In genomic region chr7:143379607-143380263, GRCh38 we compare ENCODE assay signal across 8 cellular contexts. TPM values are rescaled to one million over a fixed set of nuclear protein-coding genes. Genes with fewer than 3 reads are reported as not detected.
DNase-seq lines count a peak whose midpoint lies in the region; ATAC-seq and TF ChIP-seq lines count a peak whose summit lies in the region.

No MANE protein-coding gene starts in this region.

- H3K9me3 ChIP-seq in ovary, result no peaks in the 10 kb centered on the region

- H3K4me1 ChIP-seq in ACC112 (ENCODE audit: control insufficient read depth, insufficient read depth, low read length, unreplicated experiment), result peaks cover 43% of the 10 kb centered on the region
- H3K4me1 ChIP-seq in ovary (ENCODE audit: insufficient read depth), result peaks cover 13% of the 10 kb centered on the region

- TF ChIP-seq POLR2A in ovary (IDR thresholded peaks at IDR 0.05), result no peak

- DNase-seq in RWPE1 (ENCODE audit: low spot score) (no peak), ovary (no peak), NCI-H226 (no peak), NOMO-1 treated with DMSO at 0.1 percent for 48 hours (lab: John Stamatoyannopoulos, UW; ENCODE audit: unreplicated experiment) (no peak)

- intact Hi-C loops in ovary (cut with DNase I), result loop anchor here in 1 of 4 donors (5.0 kb wide), 1 partner anchor 38 kb away; no protein-coding TSS in a partner anchor

- H3K79me2 ChIP-seq in ACC112 (ENCODE audit: control insufficient read depth, insufficient read depth, low read length, unreplicated experiment), result peaks cover 56% of the 10 kb centered on the region

- H3K4me3 ChIP-seq in ACC112 (ENCODE audit: low read depth, low read length) (peak overlapping the region; percentile 93), ovary (peak overlapping the region; percentile 88)

- peaks cover 3% of the 10 kb centered on the region; the same call in 1 of the 2 replicates for H3K36me3 ChIP-seq in ACC112 (ENCODE audit: insufficient read depth, low read length)
- H3K36me3 ChIP-seq in ovary, result no peaks in the 10 kb centered on the region

- TF ChIP-seq EP300 in ovary (IDR thresholded peaks at IDR 0.05), result no peak

- H3K27me3 ChIP-seq in ACC112 (ENCODE audit: insufficient read depth, low read length) (no peaks in the 10 kb centered on the region), ovary (no peaks in the 10 kb centered on the region)

- H3K27ac ChIP-seq in ACC112 (ENCODE audit: low read depth, low read length) (peak overlapping the region; percentile 96), RWPE1 (peak overlapping the region; percentile 95), ovary (peak overlapping the region in 1 of 2 donors; percentile 98)

- WGBS in ovary, 3 donors, result 28 to 34% (median 33%) methylated on average over 15 of the region's 15 CpGs

- ATAC-seq in GM21576 (IDR thresholded peaks at IDR 0.05; ENCODE audit: unreplicated experiment) (peak; percentile 4), esophagus mucosa (peak; percentile 14), HG03460 (IDR thresholded peaks at IDR 0.05; ENCODE audit: unreplicated experiment) (no peak)

- TF ChIP-seq CTCF in RWPE1 (conservative IDR thresholded peaks at IDR 0.05; ENCODE audit: low read depth) (no peak), ovary (IDR thresholded peaks at IDR 0.05) (no peak)

- POLR2A ChIA-PET in RWPE1 (lab: Yijun Ruan, JAX; ENCODE audit: low non-redundant PET), result no interaction called here

- CTCF ChIA-PET in RWPE1 (lab: Yijun Ruan, JAX), result interaction anchor here (0.6 to 1.8 kb wide), 7 partner anchors 10 to 1730 kb away, joined by 3 to 17 read pairs (median 5); no protein-coding TSS in a partner anchor

- peak overlapping the region; percentile 39 for H2AFZ ChIP-seq in ACC112 (ENCODE audit: low read length, unreplicated experiment)

RNA-seq across cellular contexts. Expression of gene ZYX, which starts 1.4 kb away (rescaled TPM):
- 82.3 TPM for total RNA-seq in esophagus mucosa
- 100 to 1,000 TPM in 5 of 7 donors, 10 to 100 TPM in 2; 44.2 to 282 (median 195) TPM for total RNA-seq in ovary
- polyA plus RNA-seq in ovary, result 100 to 1,000 TPM in 1 of 2 donors, 10 to 100 TPM in 1; 91.8 to 109 TPM

RNA-seq across cellular contexts. Expression of gene FAM131B, which starts 17.2 kb away (rescaled TPM):
- total RNA-seq in esophagus mucosa (0.44 TPM), ovary (under 1 TPM; 0.34 to 0.99 (median 0.79) TPM)
- under 1 TPM; 0.29 to 0.83 TPM for polyA plus RNA-seq in ovary

RNA-seq across cellular contexts. Expression of gene EPHA1, which starts 28.9 kb away (rescaled TPM):
- total RNA-seq in esophagus mucosa (79.0 TPM), ovary (10 to 100 TPM in 1 of 7 donors, 1 to 10 TPM in 4, under 1 TPM in 1, not detected in 1; 0.40 to 21.3 (median 2.6) TPM)
- under 1 TPM; 0.21 to 0.45 TPM for polyA plus RNA-seq in ovary
